8 cellular contexts compared by ENCODE assay signal in the genomic region with DNA sequence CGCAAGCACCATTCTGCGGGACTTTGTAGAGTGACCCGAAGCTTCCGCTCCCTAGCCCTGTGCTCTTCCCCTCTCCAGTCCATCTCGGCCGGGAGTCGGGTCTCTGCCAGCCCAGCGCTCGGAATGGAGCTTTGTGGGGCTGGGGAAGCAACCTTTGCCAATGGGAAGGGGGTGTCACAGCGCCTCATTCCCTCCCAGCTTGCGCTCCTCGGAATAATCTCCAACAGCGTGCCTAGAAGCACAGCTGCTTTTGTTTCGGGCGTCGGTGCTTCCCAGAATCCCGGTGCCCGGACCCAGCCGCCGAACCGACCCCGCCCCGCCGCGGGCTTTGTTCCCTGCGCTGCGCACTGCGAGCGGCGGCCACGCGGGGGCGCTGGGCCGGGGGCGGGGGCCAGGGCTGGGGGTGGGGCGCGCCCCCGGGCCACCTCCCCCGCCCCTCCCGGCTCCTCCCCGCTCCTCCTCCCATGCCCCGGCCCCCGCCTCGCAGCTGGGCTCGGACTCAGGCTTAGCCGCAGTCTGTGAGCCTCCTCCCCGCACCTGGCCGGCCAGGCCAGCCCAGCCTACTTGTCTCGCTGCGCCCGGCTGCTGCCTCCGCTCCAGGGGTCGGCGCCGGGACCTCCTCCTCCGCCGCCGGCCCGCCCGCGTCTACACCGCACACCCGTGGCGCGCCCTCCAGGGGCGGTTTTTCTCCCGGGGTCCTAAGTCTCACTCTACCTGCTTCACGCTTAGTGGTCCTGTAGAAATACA.
DNase-seq lines count a peak whose midpoint lies in the region; ATAC-seq and TF ChIP-seq lines count a peak whose summit lies in the region.

No MANE protein-coding gene starts in this region.

- H3K27ac Mint-ChIP-seq in neural crest cell (ENCODE audit: unreplicated experiment), result no peak overlapping the region

- H3K27ac ChIP-seq in tibial artery, result peak overlapping the region in 1 of 2 donors; percentile 40

- H3K9me3 Mint-ChIP-seq in neural crest cell, result no peaks in the 10 kb centered on the region

- intact Hi-C loops in tibial artery (cut with DNase I; ENCODE audit: low total_unique reads), result loop anchor here (10.0 kb wide), 1 partner anchor 73 kb away; the partner anchor contains the start of gene SMAD2

- ATAC-seq in HG02571 (IDR thresholded peaks at IDR 0.05; ENCODE audit: unreplicated experiment) (peak; percentile 59), HG03097 (IDR thresholded peaks at IDR 0.05; ENCODE audit: low FRiP score, unreplicated experiment) (no peak)

- H3K4me3 ChIP-seq in fibroblast of mammary gland (ENCODE audit: control insufficient read depth, low read depth, low read length) (peak overlapping the region; percentile 35), tibial artery (peak overlapping the region; percentile 48 to 56)

- H3K4me1 Mint-ChIP-seq in neural crest cell, result peaks cover 10% of the 10 kb centered on the region

- DNase-seq in GM03348 (ENCODE audit: low spot score) (peak; percentile 80), NCI-H526 treated with DMSO at 0.1 percent for 48 hours (lab: John Stamatoyannopoulos, UW) (peak; percentile 31), activated T-cell treated with anti-CD3 and anti-CD28 coated beads for 48 hours (ENCODE audit: low read depth) (peak; percentile 35), fibroblast of mammary gland (ENCODE audit: low read depth) (peak; percentile 19), neural crest cell (ENCODE audit: low read depth, low spot score) (peak; percentile 66), tibial artery (peak in 1 of 2 donors; percentile 70)

- TF ChIP-seq CTCF in fibroblast of mammary gland (conservative IDR thresholded peaks at IDR 0.05; ENCODE audit: control insufficient read depth, insufficient read depth, low read depth, low read length) (peak; percentile 3), neural crest cell (conservative IDR thresholded peaks at IDR 0.05) (peak; percentile 91), tibial artery (IDR thresholded peaks at IDR 0.05) (peak; percentile 35 to 54)

- H3K36me3 ChIP-seq in tibial artery, result no peaks in the 10 kb centered on the region

- no peaks in the 10 kb centered on the region for H3K9me3 ChIP-seq in tibial artery

- peaks cover 16% of the 10 kb centered on the region for H3K27me3 Mint-ChIP-seq in neural crest cell (ENCODE audit: low read depth)

- H3K4me1 ChIP-seq in tibial artery, result peaks cover 0 to 24% (median 16%) of the 10 kb centered on the region in 4 donors

- peak overlapping the region; percentile 84 for H3K4me3 Mint-ChIP-seq in neural crest cell

- no peaks in the 10 kb centered on the region for H3K27me3 ChIP-seq in tibial artery

- no peaks in the 10 kb centered on the region for H3K36me3 Mint-ChIP-seq in neural crest cell (ENCODE audit: low read depth)

Comparison
In these comparisons a context has a peak if more than half of its experiments do, and no peak if none do; other contexts are left out.
1. CTCF ChIP-seq: peak in every context shown above with its lines; median percentile 91 in neural crest cell; 44 in tibial artery; 3 in fibroblast of mammary gland.